In genomic region chr10:112951349-112952281, GRCh38 we compare ENCODE assay signal across 1 cellular context.
TF ChIP-seq lines count a peak whose summit lies in the region.

No MANE protein-coding gene starts in this region.

TF ChIP-seq in K562, 482 proteins besides CTCF, POLR2A, EP300 and RAD21 (continued from another document and continues in another):
- TF ChIP-seq ZMIZ1 (IDR thresholded peaks at IDR 0.05; ENCODE audit: low read depth in 2 of 2, low read length in 2 of 2) (no peak), FOSL1 (tag; conservative IDR thresholded peaks at IDR 0.05) (no peak), ELF2 (CRISPR knock-in tag; IDR thresholded peaks at IDR 0.05) (no peak), E4F1 (CRISPR knock-in tag; IDR thresholded peaks at IDR 0.05; ENCODE audit: borderline replicate concordance) (no peak), RBFOX2 (IDR thresholded peaks at IDR 0.05; ENCODE audit: low read depth, low read length) (peak; percentile 59), MAZ (CRISPR knock-in tag; conservative IDR thresholded peaks at IDR 0.05 in 1 of 2, IDR thresholded peaks at IDR 0.05 in 1 of 2) (0 out of 4 replicates have a peak, but pooled peaks of 1 of the 2 experiments have one; percentile 42), ZNF324 (CRISPR knock-in tag; IDR thresholded peaks at IDR 0.05) (no peak), NELFE (IDR thresholded peaks at IDR 0.05; ENCODE audit: insufficient read depth, insufficient read length) (no peak), KAT7 (CRISPR knock-in tag; IDR thresholded peaks at IDR 0.05; ENCODE audit: borderline replicate concordance) (no peak), ZNF586 (CRISPR knock-in tag; conservative IDR thresholded peaks at IDR 0.05) (no peak), ZBTB33 (CRISPR knock-in tag; IDR thresholded peaks at IDR 0.05) (no peak), ZBTB2 (IDR thresholded peaks at IDR 0.05) (peak; percentile 59; the same call in 1 of the 2 replicates), RB1 (IDR thresholded peaks at IDR 0.05; ENCODE audit: low read depth) (no peak), NFATC3 (IDR thresholded peaks at IDR 0.05) (no peak), ASH1L (IDR thresholded peaks at IDR 0.05; ENCODE audit: borderline replicate concordance, low read depth, partially characterized antibody) (no peak), ARID2 (IDR thresholded peaks at IDR 0.05) (no peak), CHD2 (IDR thresholded peaks at IDR 0.05; ENCODE audit: low read depth, low read length) (0 out of 2 replicates have a peak, but pooled peaks have one; percentile 36), ZNF124 (CRISPR knock-in tag; IDR thresholded peaks at IDR 0.05) (no peak), RBM39 (optimal IDR thresholded peaks at IDR 0.05; ENCODE audit: low read depth, low read length) (no peak), YY1 (IDR thresholded peaks at IDR 0.05; ENCODE audit: borderline replicate concordance in 1 of 3, control insufficient read depth in 1 of 3, extremely low read depth in 1 of 3, insufficient read depth in 3 of 3, insufficient read length in 1 of 3, insufficient replicate concordance in 2 of 3, low read depth in 1 of 3, low read length in 2 of 3) (peak in 2 of 3 experiments; percentile 63 to 87), TBL1XR1 (IDR thresholded peaks at IDR 0.05; ENCODE audit: low read length in 2 of 2) (no peak), MTA2 (IDR thresholded peaks at IDR 0.05; ENCODE audit: low read depth) (no peak), ZBTB5 (IDR thresholded peaks at IDR 0.05) (no peak), ZNF384 (IDR thresholded peaks at IDR 0.05; ENCODE audit: low read depth, low read length) (no peak), ZNF395 (CRISPR knock-in tag; IDR thresholded peaks at IDR 0.05) (0 out of 2 replicates have a peak, but pooled peaks have one; percentile 45), ZBTB49 (CRISPR knock-in tag; IDR thresholded peaks at IDR 0.05; ENCODE audit: borderline replicate concordance) (no peak), ZNF121 (CRISPR knock-in tag; conservative IDR thresholded peaks at IDR 0.05) (no peak), ZNF644 (tag; IDR thresholded peaks at IDR 0.05; ENCODE audit: low read depth) (no peak), SMARCE1 (IDR thresholded peaks at IDR 0.05) (no peak), E2F5 (CRISPR knock-in tag; IDR thresholded peaks at IDR 0.05) (no peak), HMG20B (CRISPR knock-in tag; IDR thresholded peaks at IDR 0.05) (no peak), MYC (IDR thresholded peaks at IDR 0.05; ENCODE audit: low read depth, low read length) (no peak), MYC (CRISPR knock-in tag; IDR thresholded peaks at IDR 0.05; ENCODE audit: borderline replicate concordance, low read depth) (no peak)
- TF ChIP-seq, protein P1, sequence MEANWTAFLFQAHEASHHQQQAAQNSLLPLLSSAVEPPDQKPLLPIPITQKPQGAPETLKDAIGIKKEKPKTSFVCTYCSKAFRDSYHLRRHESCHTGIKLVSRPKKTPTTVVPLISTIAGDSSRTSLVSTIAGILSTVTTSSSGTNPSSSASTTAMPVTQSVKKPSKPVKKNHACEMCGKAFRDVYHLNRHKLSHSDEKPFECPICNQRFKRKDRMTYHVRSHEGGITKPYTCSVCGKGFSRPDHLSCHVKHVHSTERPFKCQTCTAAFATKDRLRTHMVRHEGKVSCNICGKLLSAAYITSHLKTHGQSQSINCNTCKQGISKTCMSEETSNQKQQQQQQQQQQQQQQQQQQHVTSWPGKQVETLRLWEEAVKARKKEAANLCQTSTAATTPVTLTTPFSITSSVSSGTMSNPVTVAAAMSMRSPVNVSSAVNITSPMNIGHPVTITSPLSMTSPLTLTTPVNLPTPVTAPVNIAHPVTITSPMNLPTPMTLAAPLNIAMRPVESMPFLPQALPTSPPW (CRISPR knock-in tag; IDR thresholded peaks at IDR 0.05), result peak; percentile 82
- TF ChIP-seq, protein P2, sequence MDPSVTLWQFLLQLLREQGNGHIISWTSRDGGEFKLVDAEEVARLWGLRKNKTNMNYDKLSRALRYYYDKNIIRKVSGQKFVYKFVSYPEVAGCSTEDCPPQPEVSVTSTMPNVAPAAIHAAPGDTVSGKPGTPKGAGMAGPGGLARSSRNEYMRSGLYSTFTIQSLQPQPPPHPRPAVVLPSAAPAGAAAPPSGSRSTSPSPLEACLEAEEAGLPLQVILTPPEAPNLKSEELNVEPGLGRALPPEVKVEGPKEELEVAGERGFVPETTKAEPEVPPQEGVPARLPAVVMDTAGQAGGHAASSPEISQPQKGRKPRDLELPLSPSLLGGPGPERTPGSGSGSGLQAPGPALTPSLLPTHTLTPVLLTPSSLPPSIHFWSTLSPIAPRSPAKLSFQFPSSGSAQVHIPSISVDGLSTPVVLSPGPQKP (CRISPR knock-in tag; IDR thresholded peaks at IDR 0.05), result no peak
- TF ChIP-seq, protein P3, sequence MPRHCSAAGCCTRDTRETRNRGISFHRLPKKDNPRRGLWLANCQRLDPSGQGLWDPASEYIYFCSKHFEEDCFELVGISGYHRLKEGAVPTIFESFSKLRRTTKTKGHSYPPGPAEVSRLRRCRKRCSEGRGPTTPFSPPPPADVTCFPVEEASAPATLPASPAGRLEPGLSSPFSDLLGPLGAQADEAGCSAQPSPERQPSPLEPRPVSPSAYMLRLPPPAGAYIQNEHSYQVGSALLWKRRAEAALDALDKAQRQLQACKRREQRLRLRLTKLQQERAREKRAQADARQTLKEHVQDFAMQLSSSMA (CRISPR knock-in tag; IDR thresholded peaks at IDR 0.05), result no peak
